In genomic region chr2:28004086-28004485, GRCh38 we compare ENCODE assay signal across 10 cellular contexts.
DNase-seq lines count a peak whose midpoint lies in the region; ATAC-seq and TF ChIP-seq lines count a peak whose summit lies in the region.
"Had no signal": no experiment of that assay in that cellular context is flagged by ENCODE, and none has a peak within 500 bp of the region (broad histone marks: within the 10 kb centered on the region; RNA-seq: fewer than 3 reads in every experiment).

No MANE protein-coding gene starts in this region.

- H3K27me3 ChIP-seq in stomach = no peaks in the 10 kb centered on the region

- H3K9me3 ChIP-seq in stomach = no peaks in the 10 kb centered on the region
- H3K9me3 ChIP-seq: left ventricle myocardium inferior had no signal

- no peak overlapping the region for H3K27ac ChIP-seq in stomach
- H3K27ac ChIP-seq: left ventricle myocardium inferior had no signal

- intact Hi-C loops in stomach (cut with DNase I; ENCODE audit: low total_unique reads) = no loop called here

- peaks cover 0 to 4% (median 0%) of the 10 kb centered on the region in 4 donors for H3K4me1 ChIP-seq in stomach

- DNase-seq in AG10803 (ENCODE audit: low read depth) (peak; percentile 77), HPDE6-E6E7 (ENCODE audit: extremely low spot score) (peak; percentile 20), iris pigment epithelial cell (ENCODE audit: low read depth) (peak; percentile 97), NCI-H1048 (lab: John Stamatoyannopoulos, UW) (no peak), DMS153 treated with DMSO at 0.1 percent for 48 hours (lab: John Stamatoyannopoulos, UW; ENCODE audit: unreplicated experiment) (no peak), stomach (no peak)
- peak; percentile 2 to 3 for DNase-seq in activated CD4-positive, alpha-beta T cell treated with anti-CD3 and anti-CD28 coated beads, Interleukin-2, amount 50 U/mL, for 4 hours
- DNase-seq: left ventricle myocardium inferior, NCI-H526 treated with DMSO at 0.1 percent for 48 hours had no signal

- TF ChIP-seq EP300 in stomach (IDR thresholded peaks at IDR 0.05) = no peak

- no peak for ATAC-seq in HG03378 (IDR thresholded peaks at IDR 0.05; ENCODE audit: unreplicated experiment)

- 46 to 68% (median 59%) methylated on average over 2 of the region's 2 CpGs for WGBS in stomach, 5 donors

- no peak for TF ChIP-seq POLR2A in stomach (IDR thresholded peaks at IDR 0.05)

- H3K36me3 ChIP-seq in stomach = no peaks in the 10 kb centered on the region
- H3K36me3 ChIP-seq: left ventricle myocardium inferior had no signal

- H3K4me3 ChIP-seq in AG10803 (ENCODE audit: low read length) (no peak overlapping the region), stomach (no peak overlapping the region)
- H3K4me3 ChIP-seq: left ventricle myocardium inferior had no signal

- TF ChIP-seq CTCF in AG10803 (conservative IDR thresholded peaks at IDR 0.05; ENCODE audit: low read length) = no peak
- no peak for TF ChIP-seq CTCF in stomach (IDR thresholded peaks at IDR 0.05)

Comparison
In these comparisons a context has a peak if more than half of its experiments do, and no peak if none do; other contexts are left out.
1. DNase-seq: peak in AG10803 (single experiment), HPDE6-E6E7 (single experiment), activated CD4-positive, alpha-beta T cell treated with anti-CD3 and anti-CD28 coated beads, Interleukin-2, amount 50 U/mL, for 4 hours (2 of 2) and iris pigment epithelial cell (single experiment); none in NCI-H1048 (single experiment), DMS153 treated with DMSO at 0.1 percent for 48 hours (single experiment) and stomach (single experiment).